Comparison of ENCODE assay signal across 23 cellular contexts in genomic region chr1:1836119-1836518, GRCh38. TPM values are rescaled to one million over a fixed set of nuclear protein-coding genes. Genes with fewer than 3 reads are reported as not detected.
DNase-seq lines count a peak whose midpoint lies in the region; ATAC-seq and TF ChIP-seq lines count a peak whose summit lies in the region.
"Had no signal": no experiment of that assay in that cellular context is flagged by ENCODE, and none has a peak within 500 bp of the region (broad histone marks: within the 10 kb centered on the region; RNA-seq: fewer than 3 reads in every experiment).

No MANE protein-coding gene starts in this region.

- peak overlapping the region; percentile 99 for H3K4me2 ChIP-seq in DOHH2 (ENCODE audit: low read length)
- peak overlapping the region; percentile 12; the same call in 1 of the 2 replicates for H3K4me2 ChIP-seq in OCI-LY1 (ENCODE audit: low read length)
- H3K4me2 ChIP-seq: A549, KMS-11 had no signal

- H3K9ac ChIP-seq in OCI-LY1 (ENCODE audit: low read length), result no peak overlapping the region; the same call in 1 of the 2 replicates
- H3K9ac ChIP-seq: KMS-11 had no signal

- H3K27ac ChIP-seq in DOHH2 (ENCODE audit: low read depth, low read length) (peak overlapping the region; percentile 99), OCI-LY1 (ENCODE audit: low read depth, low read length, poor library complexity, severe bottlenecking) (peak overlapping the region; percentile 98), VCaP (peak overlapping the region; percentile 94), thymus (ENCODE audit: low read depth) (peak overlapping the region; percentile 31), testis (no peak overlapping the region)
- H3K27ac ChIP-seq: A549, KMS-11, Peyer's patch, SJCRH30 had no signal

- peaks cover 53% of the 10 kb centered on the region for H3F3A ChIP-seq in DOHH2 (ENCODE audit: control insufficient read depth, insufficient read depth)
- H3F3A ChIP-seq in OCI-LY1 (ENCODE audit: insufficient read depth, low read length), result 0 out of 2 replicates have a peak, but pooled peaks cover 5% of the 10 kb centered on the region

- H2AFZ ChIP-seq in OCI-LY1 (ENCODE audit: low read length), result no peak overlapping the region

- H3K4me3 ChIP-seq in DOHH2 (ENCODE audit: low read length) (peak overlapping the region; percentile 77), OCI-LY1 (ENCODE audit: low read depth, low read length, poor library complexity, severe bottlenecking) (no peak overlapping the region), thymus (ENCODE audit: low read length) (no peak overlapping the region), testis (no peak overlapping the region)
- H3K4me3 ChIP-seq: A549, Peyer's patch, SJCRH30 had no signal

- intact Hi-C loops in testis (cut with DNase I; ENCODE audit: low total_unique reads), result no loop called here

- 99% methylated on average over 8 of the region's 8 CpGs for WGBS in thymus
- 95 to 97% methylated on average over 8 of the region's 8 CpGs for WGBS in testis, 2 donors

- H3K79me2 ChIP-seq in DOHH2 (ENCODE audit: control insufficient read depth, low read length) (peaks cover 93% of the 10 kb centered on the region), OCI-LY1 (ENCODE audit: insufficient read depth, low read length) (peaks cover 45% of the 10 kb centered on the region)

- no peak for TF ChIP-seq CTCF in DOHH2 (IDR thresholded peaks at IDR 0.05; ENCODE audit: low read depth, low read length, poor library complexity, severe bottlenecking)
- no peak for TF ChIP-seq CTCF in OCI-LY1 (IDR thresholded peaks at IDR 0.05; ENCODE audit: low read length)
- no peak for TF ChIP-seq CTCF in VCaP (conservative IDR thresholded peaks at IDR 0.05)
- TF ChIP-seq CTCF in testis (IDR thresholded peaks at IDR 0.05), result no peak

- H3K4me1 ChIP-seq in DOHH2 (ENCODE audit: control insufficient read depth, low read length) (peaks cover 98% of the 10 kb centered on the region), OCI-LY1 (ENCODE audit: insufficient read depth, low read length, severe bottlenecking) (peaks cover 69% of the 10 kb centered on the region), thymus (ENCODE audit: control insufficient read depth, insufficient read depth, low read length) (no peaks in the 10 kb centered on the region), testis (peaks cover 16% of the 10 kb centered on the region)

- H4K20me1 ChIP-seq in DOHH2 (ENCODE audit: control insufficient read depth, insufficient read depth, low read depth, low read length) (no peaks in the 10 kb centered on the region), OCI-LY1 (ENCODE audit: insufficient read depth, low read length) (no peaks in the 10 kb centered on the region)

- no peaks in the 10 kb centered on the region for H3K9me2 ChIP-seq in DOHH2 (replicated peaks; ENCODE audit: control insufficient read depth, low read length)
- no peaks in the 10 kb centered on the region for H3K9me2 ChIP-seq in OCI-LY1 (ENCODE audit: low read depth, low read length)

- DNase-seq in COLO668 (lab: John Stamatoyannopoulos, UW; ENCODE audit: unreplicated experiment) (no peak), testis (no peak)
- DNase-seq: BE2C; CD4-positive, CD25-positive, alpha-beta regulatory T cell; DMS53; HCEC 1CT; NCI-H1092; NCI-H1417 treated with DMSO at 0.1 percent for 48 hours; NCI-H1694 treated with DMSO at 0.1 percent for 48 hours; NCI-H2081; NCI-H2227 treated with DMSO at 0.1 percent for 48 hours; NCI-H526 treated with DMSO at 0.1 percent for 48 hours; OCI-M1; Peyer's patch; SJCRH30 had no signal

- ATAC-seq in GM18498 (IDR thresholded peaks at IDR 0.05; ENCODE audit: unreplicated experiment), result no peak
- ATAC-seq: A549, SK-N-SH treated with all-trans-retinoic acid at 6 μM for 48 hours had no signal

- no peaks in the 10 kb centered on the region for H3K27me3 ChIP-seq in DOHH2 (ENCODE audit: control insufficient read depth, low read length)
- no peaks in the 10 kb centered on the region for H3K27me3 ChIP-seq in OCI-LY1 (ENCODE audit: insufficient read depth, low read length)
- no peaks in the 10 kb centered on the region for H3K27me3 ChIP-seq in thymus (ENCODE audit: control insufficient read depth, insufficient read depth)
- H3K27me3 ChIP-seq in testis, result no peaks in the 10 kb centered on the region
- H3K27me3 ChIP-seq: BE2C, Peyer's patch, SJCRH30 had no signal

- peaks cover 76% of the 10 kb centered on the region for H3K36me3 ChIP-seq in DOHH2 (ENCODE audit: control insufficient read depth, low read length)
- peaks cover 59% of the 10 kb centered on the region for H3K36me3 ChIP-seq in OCI-LY1 (ENCODE audit: insufficient read depth, low read length)
- H3K36me3 ChIP-seq in thymus (ENCODE audit: control insufficient read depth, insufficient read depth), result peaks cover 35% of the 10 kb centered on the region
- no peaks in the 10 kb centered on the region for H3K36me3 ChIP-seq in testis (ENCODE audit: low read depth, missing control alignments)

- no peak for TF ChIP-seq POLR2A in testis (IDR thresholded peaks at IDR 0.05)

- H3K9me3 ChIP-seq in DOHH2 (ENCODE audit: control insufficient read depth, insufficient read depth, low read length) (no peaks in the 10 kb centered on the region), OCI-LY1 (ENCODE audit: low read length) (no peaks in the 10 kb centered on the region), thymus (ENCODE audit: control insufficient read depth) (no peaks in the 10 kb centered on the region), testis (no peaks in the 10 kb centered on the region)
- H3K9me3 ChIP-seq: A549, BE2C, Peyer's patch, SJCRH30 had no signal

RNA-seq across cellular contexts. Expression of gene GNB1, which starts 54.8 kb away (rescaled TPM):
- polyA plus RNA-seq in thymus, result 123 TPM
- total RNA-seq in testis, result 100 to 1,000 TPM; 223 to 240 TPM
- 256 TPM for polyA plus RNA-seq in testis (ENCODE audit: insufficient read depth, low read depth, low replicate concordance)

RNA-seq across cellular contexts. Expression of gene NADK, which starts 57.8 kb away (rescaled TPM):
- 60.0 TPM for polyA plus RNA-seq in thymus
- total RNA-seq in testis, result 100 to 1,000 TPM; 105 to 111 TPM
- polyA plus RNA-seq in testis (ENCODE audit: insufficient read depth, low read depth, low replicate concordance), result 74.9 TPM

Comparison
In these comparisons a context has a peak if more than half of its experiments do, and no peak if none do; other contexts are left out.
1. H3K27ac ChIP-seq: peak in DOHH2 (single experiment), OCI-LY1 (single experiment), VCaP (single experiment) and thymus (single experiment); none in testis (0 of 2).